In genomic region chr17:74852237-74853047, GRCh38 we compare ENCODE assay signal across 8 cellular contexts.
DNase-seq lines count a peak whose midpoint lies in the region; ATAC-seq and TF ChIP-seq lines count a peak whose summit lies in the region.

No MANE protein-coding gene starts in this region.

- H3K27ac ChIP-seq in ACC112 (ENCODE audit: low read depth, low read length), result no peak overlapping the region

- no peak overlapping the region for H2AFZ ChIP-seq in ACC112 (ENCODE audit: low read length, unreplicated experiment)

- peak overlapping the region; percentile 59 for H3K4me3 ChIP-seq in ACC112 (ENCODE audit: low read depth, low read length)
- peak overlapping the region; percentile 43 for H3K4me3 ChIP-seq in LNCaP clone FGC (ENCODE audit: low read depth, low read length)

- H3K27me3 ChIP-seq in ACC112 (ENCODE audit: insufficient read depth, low read length), result peaks cover 63% of the 10 kb centered on the region

- ATAC-seq in GM21423 (IDR thresholded peaks at IDR 0.05; ENCODE audit: unreplicated experiment), result no peak

- no peaks in the 10 kb centered on the region for H3K79me2 ChIP-seq in ACC112 (ENCODE audit: control insufficient read depth, insufficient read depth, low read length, unreplicated experiment)

- H3K4me1 ChIP-seq in ACC112 (ENCODE audit: control insufficient read depth, insufficient read depth, low read length, unreplicated experiment), result no peaks in the 10 kb centered on the region

- no peaks in the 10 kb centered on the region for H3K36me3 ChIP-seq in ACC112 (ENCODE audit: insufficient read depth, low read length)

- intact Hi-C loops in posterior cingulate gyrus (cut with DNase I), result no loop called here

- TF ChIP-seq CTCF in LNCaP clone FGC (IDR thresholded peaks at IDR 0.05; ENCODE audit: control insufficient read depth, extremely low read depth, insufficient read depth), result no peak

- peak; percentile 80 for DNase-seq in LNCaP clone FGC (ENCODE audit: low read depth)
- DNase-seq in activated T-cell treated with anti-CD3 and anti-CD28 coated beads for 48 hours (ENCODE audit: low read depth), result peak; percentile 63
- DNase-seq in iPS-NIHi7 (ENCODE audit: extremely low spot score), result peak; percentile 98
- DNase-seq in stimulated activated CD8-positive, alpha-beta memory T cell treated with anti-CD3 and anti-CD28 coated beads, Interleukin-7, amount 100 ng/mL, for 24 hours (ENCODE audit: low read depth), result peak; percentile 10
- DNase-seq in posterior cingulate gyrus, result no peak
- no peak for DNase-seq in NCI-H748 (lab: John Stamatoyannopoulos, UW; ENCODE audit: unreplicated experiment)

Comparison
In these comparisons a context has a peak if more than half of its experiments do, and no peak if none do; other contexts are left out.
1. DNase-seq: peak in LNCaP clone FGC (single experiment), activated T-cell treated with anti-CD3 and anti-CD28 coated beads for 48 hours (single experiment), iPS-NIHi7 (single experiment) and stimulated activated CD8-positive, alpha-beta memory T cell treated with anti-CD3 and anti-CD28 coated beads, Interleukin-7, amount 100 ng/mL, for 24 hours (single experiment); none in posterior cingulate gyrus (0 of 10) and NCI-H748 (single experiment).